12 cellular contexts compared by ENCODE assay signal in the genomic region with DNA sequence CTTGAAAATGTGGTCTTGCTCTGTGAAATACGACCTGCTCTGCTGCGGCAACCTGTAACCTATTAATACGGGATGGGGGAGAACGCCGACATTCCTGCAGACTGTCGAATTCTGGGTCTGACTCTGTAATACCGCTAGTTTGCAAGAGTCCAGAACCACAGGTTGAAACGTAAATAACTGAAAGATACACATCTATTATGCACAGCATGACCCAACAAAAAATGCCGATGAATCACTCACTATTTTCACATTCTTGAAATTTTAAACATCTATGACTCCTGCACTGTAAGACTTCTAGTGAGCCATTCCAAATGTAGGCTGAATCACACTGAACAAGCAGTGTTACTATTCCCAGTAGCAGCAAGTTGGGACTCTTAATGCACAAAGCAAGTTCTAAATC. TPM values are rescaled to one million over a fixed set of nuclear protein-coding genes. Genes with fewer than 3 reads are reported as not detected.
DNase-seq lines count a peak whose midpoint lies in the region; ATAC-seq and TF ChIP-seq lines count a peak whose summit lies in the region.
"Had no signal": no experiment of that assay in that cellular context is flagged by ENCODE, and none has a peak within 500 bp of the region (broad histone marks: within the 10 kb centered on the region; RNA-seq: fewer than 3 reads in every experiment).

No MANE protein-coding gene starts in this region.

- H3K9me3 ChIP-seq in lung (ENCODE audit: control insufficient read depth in 2 of 2, insufficient read depth in 1 of 2, low read length in 1 of 2) = no peaks in the 10 kb centered on the region
- H3K9me3 ChIP-seq in CD8-positive, alpha-beta T cell (ENCODE audit: low read length) = no peaks in the 10 kb centered on the region
- H3K9me3 ChIP-seq: gastrocnemius medialis had no signal

- CTCF ChIA-PET in AG04449 (lab: Yijun Ruan, JAX) = interaction anchor here (1.0 to 16.5 kb wide), 3 partner anchors 9 to 302 kb away, joined by 3 to 533 read pairs (median 5); a partner anchor contains a TSS
- CTCF ChIA-PET in CD8-positive, alpha-beta T cell (lab: Charles Lee) = interaction anchor here (1.1 kb wide), 2 partner anchors 282 kb away, joined by 3 to 5 read pairs; no protein-coding TSS in a partner anchor

- no peaks in the 10 kb centered on the region for H3K4me1 ChIP-seq in lung (ENCODE audit: control insufficient read depth in 2 of 2, insufficient read depth in 2 of 2, low read length in 2 of 2)
- H3K4me1 ChIP-seq in CD8-positive, alpha-beta T cell (ENCODE audit: insufficient read depth, low read length) = no peaks in the 10 kb centered on the region

- DNase-seq in AG04449 (ENCODE audit: low read depth, low spot score) (peak; percentile 98), LHCN-M2 (ENCODE audit: low read depth) (peak; percentile 93), caudate nucleus (lab: John Stamatoyannopoulos, UW) (peak in 2 of 61 donors; percentile 12 to 42), lung (ENCODE audit: low spot score) (no peak), KBM-7 (no peak), NCI-H1105 (lab: John Stamatoyannopoulos, UW) (no peak)
- DNase-seq in CD8-positive, alpha-beta T cell = no peak
- DNase-seq in activated CD4-positive, alpha-beta T cell treated with anti-CD3 and anti-CD28 coated beads for 1 hour = no peak
- DNase-seq: activated CD4-positive, alpha-beta T cell treated with anti-CD3 and anti-CD28 coated beads for 4 hours; gastrocnemius medialis; NCI-H1417 treated with DMSO at 0.1 percent for 48 hours had no signal

- intact Hi-C loops in CD8-positive, alpha-beta T cell (cut with DNase I, micrococcal nuclease) = no loop called here

- WGBS in lung, 2 donors = 85 to 88% methylated on average over 9 of the region's 9 CpGs

- no peaks in the 10 kb centered on the region for H3K27me3 Mint-ChIP-seq in CD8-positive, alpha-beta T cell (ENCODE audit: low read depth)
- H3K27me3 Mint-ChIP-seq: activated naive CD8-positive, alpha-beta T cell had no signal

- no peak overlapping the region for H3K27ac Mint-ChIP-seq in CD8-positive, alpha-beta T cell
- H3K27ac Mint-ChIP-seq: activated naive CD8-positive, alpha-beta T cell had no signal

- ATAC-seq in lung (ENCODE audit: insufficient read depth, low FRiP score) = peak; percentile 23
- no peak for ATAC-seq in CD8-positive, alpha-beta T cell
- ATAC-seq: gastrocnemius medialis had no signal

- H3K9me3 Mint-ChIP-seq in CD8-positive, alpha-beta T cell = no peaks in the 10 kb centered on the region

- H3K4me1 Mint-ChIP-seq in CD8-positive, alpha-beta T cell (ENCODE audit: low read depth) = no peaks in the 10 kb centered on the region

- in situ Hi-C loops in KBM-7 (cut with MboI; ENCODE audit: low pct_unique_long_range_greater_than_20kb, low sequenced_read_pairs) = no loop called here

- no peaks in the 10 kb centered on the region for H3K27me3 ChIP-seq in lung (ENCODE audit: control insufficient read depth, insufficient read depth)
- no peaks in the 10 kb centered on the region for H3K27me3 ChIP-seq in CD8-positive, alpha-beta T cell (ENCODE audit: insufficient read depth, low read length)
- H3K27me3 ChIP-seq: gastrocnemius medialis had no signal

- peaks cover 78% of the 10 kb centered on the region for H3K36me3 Mint-ChIP-seq in CD8-positive, alpha-beta T cell

- POLR2A ChIA-PET in AG04449 (lab: Yijun Ruan, JAX) = interaction anchor here (0.8 kb wide), 1 partner anchor 182 kb away, joined by 3 read pairs; no protein-coding TSS in a partner anchor
- POLR2A ChIA-PET in CD8-positive, alpha-beta T cell (lab: Charles Lee) = no interaction called here

- peak overlapping the region; percentile 34 for H3K27ac ChIP-seq in caudate nucleus (ENCODE audit: low read depth, low read length)
- no peak overlapping the region for H3K27ac ChIP-seq in lung (ENCODE audit: low read depth in 1 of 2, low read length in 1 of 2)
- no peak overlapping the region for H3K27ac ChIP-seq in CD8-positive, alpha-beta T cell (ENCODE audit: low read depth, low read length)
- H3K27ac ChIP-seq: gastrocnemius medialis had no signal

- H3K36me3 ChIP-seq in lung (ENCODE audit: control insufficient read depth in 2 of 2, insufficient read depth in 2 of 2, low read length in 2 of 2) = peaks cover 19 to 40% of the 10 kb centered on the region in 2 donors
- H3K36me3 ChIP-seq in CD8-positive, alpha-beta T cell (ENCODE audit: insufficient read depth, low read length) = peaks cover 52% of the 10 kb centered on the region

- no peak overlapping the region for H3K4me3 Mint-ChIP-seq in CD8-positive, alpha-beta T cell
- H3K4me3 Mint-ChIP-seq: activated naive CD8-positive, alpha-beta T cell had no signal

- TF ChIP-seq CTCF in AG04449 (IDR thresholded peaks at IDR 0.05; ENCODE audit: insufficient read depth, low read length, missing control alignments) = no peak
- no peak for TF ChIP-seq CTCF in lung (IDR thresholded peaks at IDR 0.05; ENCODE audit: control extremely low read depth, extremely low read depth)
- TF ChIP-seq CTCF in CD8-positive, alpha-beta T cell (IDR thresholded peaks at IDR 0.05) = no peak

- H3K4me3 ChIP-seq in AG04449 (ENCODE audit: low read depth, low read length) (no peak overlapping the region), lung (no peak overlapping the region)
- H3K4me3 ChIP-seq in CD8-positive, alpha-beta T cell (ENCODE audit: low read depth, low read length) = no peak overlapping the region
- H3K4me3 ChIP-seq: gastrocnemius medialis had no signal

RNA-seq across cellular contexts. Expression of a gene that starts 20.4 kb away (rescaled TPM):
- total RNA-seq in LHCN-M2 (2014; rRNA removed) = 9.0 and 15.8 TPM in 2 replicates
- polyA plus RNA-seq in LHCN-M2 (2012) = 32.9 TPM
- 10 to 100 TPM; 34.7 to 74.7 TPM for total RNA-seq in lung
- polyA plus RNA-seq in lung = 10 to 100 TPM; 11.9 to 14.1 TPM
- total RNA-seq in CD8-positive, alpha-beta T cell = 10 to 100 TPM; 49.3 to 51.5 TPM

RNA-seq across cellular contexts. Expression of a gene that starts 38.2 kb away (rescaled TPM):
- total RNA-seq in LHCN-M2 (2014; rRNA removed) = 20.7 and 22.7 TPM in 2 replicates
- polyA plus RNA-seq in LHCN-M2 (2012) = 28.1 TPM
- 10 to 100 TPM; 11.9 to 16.2 TPM for total RNA-seq in lung
- 10 to 100 TPM in 1 of 2 donors, 1 to 10 TPM in 1; 8.4 to 10.0 TPM for polyA plus RNA-seq in lung
- total RNA-seq in CD8-positive, alpha-beta T cell = 1 to 10 TPM; 1.5 to 3.2 TPM

RNA-seq across cellular contexts. Expression of a gene that starts 57.8 kb away (rescaled TPM):
- 20.5 and 23.0 TPM in 2 replicates for total RNA-seq in LHCN-M2 (2014; rRNA removed)
- polyA plus RNA-seq in LHCN-M2 (2012) = 14.0 TPM
- 10 to 100 TPM; 16.7 to 21.7 TPM for total RNA-seq in lung
- 10 to 100 TPM in 1 of 2 donors, 1 to 10 TPM in 1; 8.5 to 11.8 TPM for polyA plus RNA-seq in lung
- 10 to 100 TPM; 19.1 to 19.2 TPM for total RNA-seq in CD8-positive, alpha-beta T cell

Comparison
In these comparisons a context has a peak if more than half of its experiments do, and no peak if none do; other contexts are left out.
1. DNase-seq: peak in AG04449 (single experiment) and LHCN-M2 (single experiment); none in lung (single experiment), KBM-7 (single experiment), CD8-positive, alpha-beta T cell (0 of 7), activated CD4-positive, alpha-beta T cell treated with anti-CD3 and anti-CD28 coated beads for 1 hour (single experiment) and NCI-H1105 (single experiment).